1 cellular context compared by ENCODE assay signal in genomic region chr16:87465306-87465705, GRCh38.
TF ChIP-seq lines count a peak whose summit lies in the region.

No MANE protein-coding gene starts in this region.

TF ChIP-seq in K562, 482 proteins besides CTCF, POLR2A, EP300 and RAD21 (continued from another document):
- TF ChIP-seq CXXC5 (CRISPR knock-in tag; IDR thresholded peaks at IDR 0.05) (peak; percentile 26; the same call in 1 of the 2 replicates), TBP (optimal IDR thresholded peaks at IDR 0.05; ENCODE audit: low read depth, low read length) (no peak), MEIS2 (IDR thresholded peaks at IDR 0.05; ENCODE audit: partially characterized antibody) (peak; percentile 82), CEBPG (CRISPR knock-in tag; IDR thresholded peaks at IDR 0.05) (no peak), CEBPG (tag; conservative IDR thresholded peaks at IDR 0.05 in 1 of 2, IDR thresholded peaks at IDR 0.05 in 1 of 2) (peak; percentile 83 to 94), PBX2 (CRISPR knock-in tag; IDR thresholded peaks at IDR 0.05; ENCODE audit: low read depth) (no peak), PBX2 (tag; conservative IDR thresholded peaks at IDR 0.05; ENCODE audit: low read depth) (peak; percentile 69; the same call in 1 of the 2 replicates), FOXM1 (IDR thresholded peaks at IDR 0.05; ENCODE audit: low read depth) (0 out of 2 replicates have a peak, but pooled peaks have one; percentile 31), FOXM1 (CRISPR knock-in tag; IDR thresholded peaks at IDR 0.05; ENCODE audit: low read depth) (no peak), SOX6 (IDR thresholded peaks at IDR 0.05) (peak; percentile 63; the same call in 1 of the 2 replicates), ELK1 (CRISPR knock-in tag; IDR thresholded peaks at IDR 0.05) (no peak), CEBPB (tag; IDR thresholded peaks at IDR 0.05) (peak; percentile 92), MGA (IDR thresholded peaks at IDR 0.05) (no peak), SREBF1 (IDR thresholded peaks at IDR 0.05; ENCODE audit: borderline replicate concordance, low read depth, low read length) (no peak), MAZ (CRISPR knock-in tag; conservative IDR thresholded peaks at IDR 0.05 in 1 of 2, IDR thresholded peaks at IDR 0.05 in 1 of 2) (0 out of 4 replicates have a peak, but pooled peaks of 1 of the 2 experiments have one; percentile 7), ZBTB9 (CRISPR knock-in tag; IDR thresholded peaks at IDR 0.05) (0 out of 2 replicates have a peak, but pooled peaks have one; percentile 7), ZFX (CRISPR knock-in tag; IDR thresholded peaks at IDR 0.05) (peak; percentile 58), BHLHE40 (IDR thresholded peaks at IDR 0.05; ENCODE audit: low read length) (peak; percentile 60), PML (IDR thresholded peaks at IDR 0.05; ENCODE audit: low read length) (peak; percentile 47; the same call in 1 of the 2 replicates), BACH1 (tag; IDR thresholded peaks at IDR 0.05) (0 out of 2 replicates have a peak, but pooled peaks have one; percentile 20), ZNF766 (CRISPR knock-in tag; conservative IDR thresholded peaks at IDR 0.05) (peak; percentile 60), RBBP5 (IDR thresholded peaks at IDR 0.05; ENCODE audit: borderline replicate concordance, insufficient read depth, low read length, poor library complexity, severe bottlenecking) (peak; percentile 18), MAFK (IDR thresholded peaks at IDR 0.05; ENCODE audit: low read length) (no peak), SMARCA4 (IDR thresholded peaks at IDR 0.05) (peak; percentile 16; the same call in 1 of the 2 replicates), DPF2 (IDR thresholded peaks at IDR 0.05) (0 out of 2 replicates have a peak, but pooled peaks have one; percentile 19), MYC (IDR thresholded peaks at IDR 0.05; ENCODE audit: low read depth, low read length) (0 out of 2 replicates have a peak, but pooled peaks have one; percentile 6), MYC (CRISPR knock-in tag; IDR thresholded peaks at IDR 0.05; ENCODE audit: borderline replicate concordance, low read depth) (no peak), ARID1B (IDR thresholded peaks at IDR 0.05) (0 out of 2 replicates have a peak, but pooled peaks have one; percentile 20), RBM34 (IDR thresholded peaks at IDR 0.05; ENCODE audit: borderline replicate concordance, insufficient read depth, low read length) (no peak), MITF (IDR thresholded peaks at IDR 0.05) (peak; percentile 90; the same call in 1 of the 2 replicates)
